ENCODE assay signal across 21 cellular contexts in genomic region chr17:35932576-35932975, GRCh38. TPM values are rescaled to one million over a fixed set of nuclear protein-coding genes. Genes with fewer than 3 reads are reported as not detected.
A peak's percentile ranks its signal among the peaks of the same experiment; 100 is the strongest.
DNase-seq lines count a peak whose midpoint lies in the region; ATAC-seq, FAIRE-seq and TF ChIP-seq lines count a peak whose summit lies in the region.
"Had no signal": no experiment of that assay in that cellular context is flagged by ENCODE, and none has a peak within 500 bp of the region (broad histone marks: within the 10 kb centered on the region; RNA-seq: fewer than 3 reads in every experiment).

No MANE protein-coding gene starts in this region.

- H3K4me2 ChIP-seq in GM23338 (no peak overlapping the region), smooth muscle cell (no peak overlapping the region)

- H3F3A ChIP-seq in GM23338 (replicated peaks; ENCODE audit: low read depth) (no peaks in the 10 kb centered on the region), smooth muscle cell (ENCODE audit: low read depth) (no peaks in the 10 kb centered on the region)

- no peak overlapping the region for H3K27ac ChIP-seq in GM23338 (ENCODE audit: low read depth)
- H3K27ac ChIP-seq in smooth muscle cell (ENCODE audit: low read depth), result peak overlapping the region; percentile 38
- H3K27ac ChIP-seq in kidney (ENCODE audit: low read depth in 2 of 2, low read length in 2 of 2), result no peak overlapping the region
- H3K27ac ChIP-seq: RWPE1 had no signal

- H3K79me2 ChIP-seq in GM23338 (replicated peaks; ENCODE audit: insufficient read depth), result no peaks in the 10 kb centered on the region
- H3K79me2 ChIP-seq in smooth muscle cell (ENCODE audit: low read depth), result no peaks in the 10 kb centered on the region

- H3K36me3 Mint-ChIP-seq in GM23338 (ENCODE audit: low read depth), result no peaks in the 10 kb centered on the region

- ATAC-seq in GM23338 (no peak), HG02981 (IDR thresholded peaks at IDR 0.05; ENCODE audit: unreplicated experiment) (no peak), GM19324 (IDR thresholded peaks at IDR 0.05; ENCODE audit: low FRiP score, unreplicated experiment) (no peak)

- intact Hi-C loops in kidney (cut with DNase I), result no loop called here

- H3K27me3 Mint-ChIP-seq in GM23338 (ENCODE audit: insufficient read depth, low read depth, poor library complexity), result peaks cover 5% of the 10 kb centered on the region

- H3K36me3 ChIP-seq in GM23338 (ENCODE audit: insufficient read depth), result no peaks in the 10 kb centered on the region
- H3K36me3 ChIP-seq in smooth muscle cell (ENCODE audit: low read depth), result no peaks in the 10 kb centered on the region
- no peaks in the 10 kb centered on the region for H3K36me3 ChIP-seq in kidney (ENCODE audit: control insufficient read depth in 1 of 2, insufficient read depth in 2 of 2, low read length in 2 of 2)

- TF ChIP-seq CTCF in GM23338 (conservative IDR thresholded peaks at IDR 0.05; ENCODE audit: low read depth in 2 of 2) (no peak), fibroblast of villous mesenchyme (IDR thresholded peaks at IDR 0.05; ENCODE audit: insufficient read depth, low read depth, low read length) (no peak), smooth muscle cell (IDR thresholded peaks at IDR 0.05; ENCODE audit: borderline replicate concordance, insufficient read depth, poor library complexity, severe bottlenecking) (no peak), kidney (IDR thresholded peaks at IDR 0.05; ENCODE audit: borderline replicate concordance, extremely low read depth, insufficient read depth) (no peak)

- H3K4me3 Mint-ChIP-seq in GM23338, result no peak overlapping the region
- H3K4me3 Mint-ChIP-seq: H9 had no signal

- peaks cover 4% of the 10 kb centered on the region; the same call in 1 of the 2 replicates for H3K27me3 ChIP-seq in GM23338 (ENCODE audit: insufficient read depth)
- no peaks in the 10 kb centered on the region for H3K27me3 ChIP-seq in smooth muscle cell (ENCODE audit: low read depth)

- peaks cover 28% of the 10 kb centered on the region for H3K4me1 Mint-ChIP-seq in GM23338

- peak overlapping the region; percentile 56; the same call in 1 of the 2 replicates for H2AFZ ChIP-seq in GM23338
- H2AFZ ChIP-seq in smooth muscle cell (ENCODE audit: low read depth), result no peak overlapping the region

- H3K9me3 Mint-ChIP-seq in GM23338, result no peaks in the 10 kb centered on the region
- H3K9me3 Mint-ChIP-seq: H9 had no signal

- no peaks in the 10 kb centered on the region for H3K9me3 ChIP-seq in smooth muscle cell (replicated peaks; ENCODE audit: low read depth)
- H3K9me3 ChIP-seq in kidney (ENCODE audit: control insufficient read depth in 1 of 2, low read length in 2 of 2), result no peaks in the 10 kb centered on the region

- H4K20me1 ChIP-seq in GM23338 (replicated peaks; ENCODE audit: insufficient read depth) (no peaks in the 10 kb centered on the region), smooth muscle cell (ENCODE audit: low read depth) (no peaks in the 10 kb centered on the region)

- H3K9ac ChIP-seq in smooth muscle cell (ENCODE audit: low read depth), result no peak overlapping the region
- H3K9ac ChIP-seq in kidney (ENCODE audit: low read length in 2 of 2), result no peak overlapping the region

- H3K4me1 ChIP-seq in GM23338 (ENCODE audit: insufficient read depth) (peaks cover 12% of the 10 kb centered on the region), smooth muscle cell (ENCODE audit: low read depth) (peaks cover 5% of the 10 kb centered on the region), kidney (ENCODE audit: control insufficient read depth in 1 of 2, insufficient read depth in 1 of 2, low read depth in 1 of 2, low read length in 2 of 2) (peaks cover 0 to 2% of the 10 kb centered on the region in 2 donors)

- H3K4me3 ChIP-seq in GM23338, result no peak overlapping the region
- H3K4me3 ChIP-seq in fibroblast of villous mesenchyme (ENCODE audit: low read depth, low read length), result no peak overlapping the region
- no peak overlapping the region for H3K4me3 ChIP-seq in smooth muscle cell
- no peak overlapping the region for H3K4me3 ChIP-seq in kidney (ENCODE audit: low read length in 2 of 2)

- H3K9me2 ChIP-seq in GM23338 (ENCODE audit: insufficient read depth), result no peaks in the 10 kb centered on the region

- no peak for FAIRE-seq in kidney (lab: Jason Lieb, UNC)

- H3K27ac Mint-ChIP-seq in GM23338, result no peak overlapping the region
- H3K27ac Mint-ChIP-seq: H9 had no signal

- DNase-seq in GM23338 (ENCODE audit: low spot score), result no peak
- DNase-seq in astrocyte of the hippocampus (ENCODE audit: low read depth, low spot score), result peak; percentile 20
- DNase-seq in fibroblast of villous mesenchyme (ENCODE audit: low read depth), result peak; percentile 23
- no peak for DNase-seq in smooth muscle cell (lab: John Stamatoyannopoulos, UW; ENCODE audit: unreplicated experiment)
- DNase-seq in kidney, result no peak
- DNase-seq: C1 segment of cervical spinal cord; DMS 273 treated with DMSO at 0.1 percent for 48 hours; H9; Karpas-422; MV-4-11; NCI-H1436; NCI-H2081 treated with DMSO at 0.1 percent for 48 hours; NCI-H2227 treated with DMSO at 0.1 percent for 48 hours; NCI-H69; NK-92 treated with Interleukin-12 subunit alpha and Interleukin-12 subunit beta, amount 100 ng/mL, for 24 hours; OCI-M1 had no signal

TF ChIP-seq in GM23338, 12 proteins besides CTCF, POLR2A, EP300 and RAD21 (continues in another document):
- TF ChIP-seq EZH2 (IDR thresholded peaks at IDR 0.05; ENCODE audit: low read depth, unreplicated experiment) (no peak), JUNB (IDR thresholded peaks at IDR 0.05; ENCODE audit: unreplicated experiment) (no peak), ZNF331 (CRISPR knock-in tag; IDR thresholded peaks at IDR 0.05; ENCODE audit: low read depth) (no peak), ZNF114 (CRISPR knock-in tag; IDR thresholded peaks at IDR 0.05) (no peak), ETS1 (IDR thresholded peaks at IDR 0.05) (no peak), CREB1 (CRISPR knock-in tag; IDR thresholded peaks at IDR 0.05; ENCODE audit: low read depth) (no peak), NANOG (IDR thresholded peaks at IDR 0.05; ENCODE audit: borderline replicate concordance) (no peak)

RNA-seq across cellular contexts. Expression of gene RDM1, which starts 2.0 kb away (rescaled TPM):
- 3.9 and 5.2 TPM in 2 replicates for total RNA-seq in GM23338 (2014; rRNA removed; shearing (Covaris generic))
- polyA plus RNA-seq in GM23338 (2016; fragmentation: Nextera tagmentation; extraction: Ambion mirVana) (7.3 and 8.8 TPM in 2 replicates), smooth muscle cell (0.43 TPM in 1 of 2 replicates, not detected in the other), kidney (ENCODE audit: insufficient read depth, low read depth, low replicate concordance) (0.56 TPM)
- total RNA-seq in fibroblast of villous mesenchyme (0.32 and 0.43 TPM in 2 replicates), smooth muscle cell (1.5 TPM in 1 of 2 replicates, not detected in the other), kidney (not detected)

RNA-seq across cellular contexts. Expression of gene LYZL6, which starts 10.9 kb away (rescaled TPM):
- total RNA-seq in GM23338 (2014; rRNA removed; shearing (Covaris generic)), result not detected in 2 replicates
- polyA plus RNA-seq in GM23338 (2016; fragmentation: Nextera tagmentation; extraction: Ambion mirVana) (not detected in 2 replicates), smooth muscle cell (not detected in 2 replicates), kidney (ENCODE audit: insufficient read depth, low read depth, low replicate concordance) (not detected)
- total RNA-seq in fibroblast of villous mesenchyme (not detected in 2 replicates), smooth muscle cell (not detected in 2 replicates), kidney (not detected)
- total RNA-seq: Daoy, H9, SK-MEL-5 had no signal

RNA-seq across cellular contexts. Expression of gene CCL16, which starts 48.7 kb away (rescaled TPM):
- not detected in 2 replicates for total RNA-seq in GM23338 (2014; rRNA removed; shearing (Covaris generic))
- not detected in 2 replicates for polyA plus RNA-seq in GM23338 (2016; fragmentation: Nextera tagmentation; extraction: Ambion mirVana)
- not detected in 2 replicates for total RNA-seq in fibroblast of villous mesenchyme
- not detected in 2 replicates for total RNA-seq in smooth muscle cell
- polyA plus RNA-seq in smooth muscle cell, result not detected in 2 replicates
- 0.79 TPM for total RNA-seq in kidney
- polyA plus RNA-seq in kidney (ENCODE audit: insufficient read depth, low read depth, low replicate concordance), result not detected
- total RNA-seq: Daoy, H9, SK-MEL-5 had no signal

RNA-seq across cellular contexts. Expression of gene CCL5, which starts 52.4 kb away (rescaled TPM):
- total RNA-seq in GM23338 (2014; rRNA removed; shearing (Covaris generic)), result not detected in 2 replicates
- polyA plus RNA-seq in GM23338 (2016; fragmentation: Nextera tagmentation; extraction: Ambion mirVana), result not detected in 2 replicates
- under 0.01 TPM in 1 of 2 replicates, not detected in the other for total RNA-seq in fibroblast of villous mesenchyme
- 0.09 TPM in 1 of 2 replicates, not detected in the other for total RNA-seq in smooth muscle cell
- polyA plus RNA-seq in smooth muscle cell, result 1.0 TPM in 1 of 2 replicates, not detected in the other
- 10.3 TPM for total RNA-seq in kidney
- 4.2 TPM for polyA plus RNA-seq in kidney (ENCODE audit: insufficient read depth, low read depth, low replicate concordance)
- total RNA-seq: H9 had no signal

RNA-seq across cellular contexts. Expression of gene CCL14, which starts 54.0 kb away (rescaled TPM):
- not detected in 2 replicates for total RNA-seq in GM23338 (2014; rRNA removed; shearing (Covaris generic))
- polyA plus RNA-seq in GM23338 (2016; fragmentation: Nextera tagmentation; extraction: Ambion mirVana) (not detected in 2 replicates), smooth muscle cell (not detected in 2 replicates), kidney (ENCODE audit: insufficient read depth, low read depth, low replicate concordance) (14.2 TPM)
- total RNA-seq in fibroblast of villous mesenchyme (not detected in 2 replicates), smooth muscle cell (not detected in 2 replicates), kidney (134 TPM)
- total RNA-seq: Daoy, H9, SK-MEL-5 had no signal

Comparison
In these comparisons a context has a peak if more than half of its experiments do, and no peak if none do; other contexts are left out.
1. DNase-seq: peak in astrocyte of the hippocampus (single experiment) and fibroblast of villous mesenchyme (single experiment); none in GM23338 (single experiment), smooth muscle cell (single experiment) and kidney (single experiment).